1 cellular context compared by ENCODE assay signal in genomic region chr2:241798631-241799521, GRCh38.
TF ChIP-seq lines count a peak whose summit lies in the region.

No MANE protein-coding gene starts in this region.

TF ChIP-seq in HepG2, 621 proteins besides CTCF, POLR2A, EP300 and RAD21 (continued from another document and continues in another):
- TF ChIP-seq SNAPC4 (CRISPR knock-in tag; IDR thresholded peaks at IDR 0.05) (no peak), SP1 (IDR thresholded peaks at IDR 0.05) (no peak), SP1 (CRISPR knock-in tag; IDR thresholded peaks at IDR 0.05) (peak; percentile 17; the same call in 1 of the 2 replicates), SRSF1 (optimal IDR thresholded peaks at IDR 0.05; ENCODE audit: low read depth, low read length) (peak; percentile 41), EEA1 (CRISPR knock-in tag; IDR thresholded peaks at IDR 0.05; ENCODE audit: borderline replicate concordance) (no peak), TAF1 (CRISPR knock-in tag; IDR thresholded peaks at IDR 0.05) (peak; percentile 29; the same call in 1 of the 2 replicates), ZBTB21 (CRISPR knock-in tag; IDR thresholded peaks at IDR 0.05) (no peak), HDAC2 (CRISPR knock-in tag; IDR thresholded peaks at IDR 0.05) (no peak), KDM5B (CRISPR knock-in tag; IDR thresholded peaks at IDR 0.05; ENCODE audit: borderline replicate concordance) (0 out of 2 replicates have a peak, but pooled peaks have one; percentile 61), SCMH1 (CRISPR knock-in tag; IDR thresholded peaks at IDR 0.05; ENCODE audit: borderline replicate concordance) (no peak), DRAP1 (CRISPR knock-in tag; IDR thresholded peaks at IDR 0.05) (no peak), ELK4 (CRISPR knock-in tag; IDR thresholded peaks at IDR 0.05; ENCODE audit: borderline replicate concordance) (no peak), MED8 (CRISPR knock-in tag; IDR thresholded peaks at IDR 0.05; ENCODE audit: insufficient replicate concordance) (no peak), NFKBIZ (CRISPR knock-in tag; IDR thresholded peaks at IDR 0.05) (no peak), GPN1 (CRISPR knock-in tag; IDR thresholded peaks at IDR 0.05; ENCODE audit: borderline replicate concordance) (no peak), PCBP2 (optimal IDR thresholded peaks at IDR 0.05; ENCODE audit: low read depth, low read length, poor library complexity, severe bottlenecking) (no peak), THYN1 (CRISPR knock-in tag; IDR thresholded peaks at IDR 0.05; ENCODE audit: borderline replicate concordance, low read depth) (no peak), ZNF274 (CRISPR knock-in tag; IDR thresholded peaks at IDR 0.05) (no peak), RFX5 (IDR thresholded peaks at IDR 0.05; ENCODE audit: low read depth, low read length) (no peak), ZNF18 (CRISPR knock-in tag; IDR thresholded peaks at IDR 0.05; ENCODE audit: insufficient replicate concordance) (no peak), ZFY (CRISPR knock-in tag; IDR thresholded peaks at IDR 0.05) (peak; percentile 61; the same call in 1 of the 2 replicates), MLX (CRISPR knock-in tag; IDR thresholded peaks at IDR 0.05) (no peak), UBTF (CRISPR knock-in tag; IDR thresholded peaks at IDR 0.05) (0 out of 2 replicates have a peak, but pooled peaks have one; percentile 20), MNT (IDR thresholded peaks at IDR 0.05) (no peak), MAX (IDR thresholded peaks at IDR 0.05) (peak; percentile 54; the same call in 1 of the 2 replicates), MTA3 (CRISPR knock-in tag; IDR thresholded peaks at IDR 0.05) (no peak), ONECUT2 (CRISPR knock-in tag; IDR thresholded peaks at IDR 0.05) (no peak), ZNF781 (CRISPR knock-in tag; IDR thresholded peaks at IDR 0.05; ENCODE audit: borderline replicate concordance, not compliant biosample characterization) (no peak), NRL (CRISPR knock-in tag; IDR thresholded peaks at IDR 0.05; ENCODE audit: borderline replicate concordance) (no peak), ZNF362 (CRISPR knock-in tag; IDR thresholded peaks at IDR 0.05; ENCODE audit: borderline replicate concordance) (no peak), TBL1XR1 (IDR thresholded peaks at IDR 0.05; ENCODE audit: borderline replicate concordance, low read length, partially characterized antibody) (no peak), MXD1 (CRISPR knock-in tag; IDR thresholded peaks at IDR 0.05) (no peak), ZNF883 (CRISPR knock-in tag; IDR thresholded peaks at IDR 0.05; ENCODE audit: not compliant biosample characterization) (no peak), ZNF138 (CRISPR knock-in tag; IDR thresholded peaks at IDR 0.05; ENCODE audit: low read depth) (no peak), DPF2 (CRISPR knock-in tag; IDR thresholded peaks at IDR 0.05; ENCODE audit: borderline replicate concordance, low read depth) (no peak), FIP1L1 (IDR thresholded peaks at IDR 0.05; ENCODE audit: borderline replicate concordance, insufficient read depth, low read depth, low read length) (no peak), ZNF713 (CRISPR knock-in tag; IDR thresholded peaks at IDR 0.05) (no peak), ATF6 (CRISPR knock-in tag; conservative IDR thresholded peaks at IDR 0.05) (no peak), CEBPG (CRISPR knock-in tag; IDR thresholded peaks at IDR 0.05) (no peak), BRD4 (CRISPR knock-in tag; IDR thresholded peaks at IDR 0.05) (peak; percentile 36; the same call in 1 of the 2 replicates), ZNF784 (CRISPR knock-in tag; IDR thresholded peaks at IDR 0.05; ENCODE audit: borderline replicate concordance) (0 out of 2 replicates have a peak, but pooled peaks have one; percentile 35), ARNTL (CRISPR knock-in tag; IDR thresholded peaks at IDR 0.05) (no peak), U2AF2 (IDR thresholded peaks at IDR 0.05; ENCODE audit: low read depth, low read length) (no peak), FOXK1 (CRISPR knock-in tag; IDR thresholded peaks at IDR 0.05; ENCODE audit: borderline replicate concordance, low read depth) (no peak), KDM6A (CRISPR knock-in tag; IDR thresholded peaks at IDR 0.05; ENCODE audit: low read depth) (no peak), ZNF605 (CRISPR knock-in tag; IDR thresholded peaks at IDR 0.05) (peak; percentile 73), ZNF788 (CRISPR knock-in tag; IDR thresholded peaks at IDR 0.05; ENCODE audit: borderline replicate concordance) (0 out of 2 replicates have a peak, but pooled peaks have one; percentile 17), RFX3 (CRISPR knock-in tag; IDR thresholded peaks at IDR 0.05) (no peak), HNRNPL (IDR thresholded peaks at IDR 0.05; ENCODE audit: low read depth, low read length) (peak; percentile 90), CHD2 (IDR thresholded peaks at IDR 0.05; ENCODE audit: low read depth, low read length) (no peak)
